Comparison of ENCODE assay signal across 2 cellular contexts in genomic region chr16:11205065-11205699, GRCh38.
A peak's percentile ranks its signal among the peaks of the same experiment; 100 is the strongest.
TF ChIP-seq lines count a peak whose summit lies in the region.

No MANE protein-coding gene starts in this region.

TF ChIP-seq in HEK293, 187 proteins besides CTCF, POLR2A, EP300 and RAD21:
- TF ChIP-seq, protein P1, sequence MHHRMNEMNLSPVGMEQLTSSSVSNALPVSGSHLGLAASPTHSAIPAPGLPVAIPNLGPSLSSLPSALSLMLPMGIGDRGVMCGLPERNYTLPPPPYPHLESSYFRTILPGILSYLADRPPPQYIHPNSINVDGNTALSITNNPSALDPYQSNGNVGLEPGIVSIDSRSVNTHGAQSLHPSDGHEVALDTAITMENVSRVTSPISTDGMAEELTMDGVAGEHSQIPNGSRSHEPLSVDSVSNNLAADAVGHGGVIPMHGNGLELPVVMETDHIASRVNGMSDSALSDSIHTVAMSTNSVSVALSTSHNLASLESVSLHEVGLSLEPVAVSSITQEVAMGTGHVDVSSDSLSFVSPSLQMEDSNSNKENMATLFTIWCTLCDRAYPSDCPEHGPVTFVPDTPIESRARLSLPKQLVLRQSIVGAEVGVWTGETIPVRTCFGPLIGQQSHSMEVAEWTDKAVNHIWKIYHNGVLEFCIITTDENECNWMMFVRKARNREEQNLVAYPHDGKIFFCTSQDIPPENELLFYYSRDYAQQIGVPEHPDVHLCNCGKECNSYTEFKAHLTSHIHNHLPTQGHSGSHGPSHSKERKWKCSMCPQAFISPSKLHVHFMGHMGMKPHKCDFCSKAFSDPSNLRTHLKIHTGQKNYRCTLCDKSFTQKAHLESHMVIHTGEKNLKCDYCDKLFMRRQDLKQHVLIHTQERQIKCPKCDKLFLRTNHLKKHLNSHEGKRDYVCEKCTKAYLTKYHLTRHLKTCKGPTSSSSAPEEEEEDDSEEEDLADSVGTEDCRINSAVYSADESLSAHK (tag by site-specific recombination; IDR thresholded peaks at IDR 0.05) = 0 out of 2 replicates have a peak, but pooled peaks have one; percentile 27
- no peak for TF ChIP-seq ZNF785 (tag by site-specific recombination; IDR thresholded peaks at IDR 0.05)

TF ChIP-seq in GM12878, 131 proteins besides CTCF, POLR2A, EP300 and RAD21:
- TF ChIP-seq PAX8 (IDR thresholded peaks at IDR 0.05) (no peak), POU2F2 (IDR thresholded peaks at IDR 0.05; ENCODE audit: borderline replicate concordance, low read depth, low read length) (no peak), ZBTB33 (IDR thresholded peaks at IDR 0.05) (peak; percentile 91), GABPA (IDR thresholded peaks at IDR 0.05; ENCODE audit: low read depth) (no peak), MLLT1 (IDR thresholded peaks at IDR 0.05) (peak; percentile 83)
